ENCODE assay signal across 9 cellular contexts in genomic region chr17:77466596-77467223, GRCh38.
DNase-seq lines count a peak whose midpoint lies in the region; ATAC-seq, FAIRE-seq and TF ChIP-seq lines count a peak whose summit lies in the region.
"Had no signal": no experiment of that assay in that cellular context is flagged by ENCODE, and none has a peak within 500 bp of the region (broad histone marks: within the 10 kb centered on the region; RNA-seq: fewer than 3 reads in every experiment).

No MANE protein-coding gene starts in this region.

- H3K4me3 ChIP-seq in cardiac muscle cell (no peak overlapping the region), dorsolateral prefrontal cortex (peak overlapping the region in 14 of 59 donors; percentile 1 to 33 (median 14)), GM23248 (no peak overlapping the region)

- WGBS in GM23248 (ENCODE audit: low coverage in 1 of 2, low lambda C conversion rate in 2 of 2, missing lambda C conversion rate in 2 of 2), 2 experiments = 85 to 87% methylated on average over 24 of the region's 24 CpGs

- H3K4me3 Mint-ChIP-seq in naive thymus-derived CD8-positive, alpha-beta T cell = peak overlapping the region; percentile 36 to 88 (median 78)

- no peak for ATAC-seq in Right ventricle myocardium inferior
- no peak for ATAC-seq in naive thymus-derived CD8-positive, alpha-beta T cell

- peaks cover 11% of the 10 kb centered on the region; the same call in 1 of the 2 replicates for H3F3A ChIP-seq in GM23248 (ENCODE audit: insufficient read depth)

- peaks cover 100% of the 10 kb centered on the region for H3K79me2 ChIP-seq in GM23248 (ENCODE audit: insufficient read depth)

- TF ChIP-seq CTCF in cardiac muscle cell (IDR thresholded peaks at IDR 0.05; ENCODE audit: low read depth, low read length) = no peak
- TF ChIP-seq CTCF in dorsolateral prefrontal cortex (IDR thresholded peaks at IDR 0.05 in 54 of 56, conservative IDR thresholded peaks at IDR 0.05 in 2 of 56; ENCODE audit: low read depth in 1 of 56, partially characterized antibody in 56 of 56) = no peak

- H3K27ac ChIP-seq in cardiac muscle cell (peak overlapping the region; percentile 96), dorsolateral prefrontal cortex (peak overlapping the region in 33 of 59 donors; percentile 2 to 78 (median 48)), GM23248 (no peak overlapping the region)

- no peak overlapping the region for H3K9ac ChIP-seq in GM23248

- peaks cover 0 to 10% (median 0%) of the 10 kb centered on the region in 9 donors for H3K9me3 Mint-ChIP-seq in naive thymus-derived CD8-positive, alpha-beta T cell

- H3K36me3 ChIP-seq in cardiac muscle cell (no peaks in the 10 kb centered on the region), GM23248 (ENCODE audit: low read depth) (no peaks in the 10 kb centered on the region)

- intact Hi-C loops in Right ventricle myocardium inferior (cut with DNase I) (no loop called here), dorsolateral prefrontal cortex (cut with DNase I) (no loop called here)

- H3K9me2 ChIP-seq in GM23248 (ENCODE audit: insufficient read depth) = no peaks in the 10 kb centered on the region

- in situ Hi-C loops in GM23248 (cut with MboI) = no loop called here

- peaks cover 48 to 95% (median 93%) of the 10 kb centered on the region in 4 donors for H3K4me1 Mint-ChIP-seq in naive thymus-derived CD8-positive, alpha-beta T cell

- peak overlapping the region; percentile 75 to 99 (median 94) for H3K27ac Mint-ChIP-seq in naive thymus-derived CD8-positive, alpha-beta T cell

- no peak overlapping the region for H2AFZ ChIP-seq in GM23248

- no peak overlapping the region for H3K4me2 ChIP-seq in GM23248 (ENCODE audit: unreplicated experiment)

- no peaks in the 10 kb centered on the region for H3K9me3 ChIP-seq in cardiac muscle cell (ENCODE audit: low read depth)
- H3K9me3 ChIP-seq in GM23248 (ENCODE audit: low read depth) = no peaks in the 10 kb centered on the region

- H4K20me1 ChIP-seq in GM23248 (ENCODE audit: insufficient read depth) = peaks cover 35% of the 10 kb centered on the region

- H3K27me3 ChIP-seq in cardiac muscle cell (no peaks in the 10 kb centered on the region), dorsolateral prefrontal cortex (no peaks in the 10 kb centered on the region), GM23248 (replicated peaks; ENCODE audit: insufficient read depth) (no peaks in the 10 kb centered on the region)

- peaks cover 0 to 63% (median 24%) of the 10 kb centered on the region in 3 donors for H3K36me3 Mint-ChIP-seq in naive thymus-derived CD8-positive, alpha-beta T cell

- DNase-seq in cardiac muscle cell (ENCODE audit: low read depth in 1 of 2, low spot score in 1 of 2) (no peak), Right ventricle myocardium inferior (ENCODE audit: missing footprints) (no peak), dorsolateral prefrontal cortex (peak in 1 of 10 donors; percentile 50), GM23248 (no peak), DMS 273 (lab: John Stamatoyannopoulos, UW; ENCODE audit: unreplicated experiment) (no peak), DMS53 treated with DMSO at 0.1 percent for 48 hours (lab: John Stamatoyannopoulos, UW; ENCODE audit: unreplicated experiment) (no peak), HTR-8/SVneo (ENCODE audit: insufficient read length, low spot score) (no peak)
- DNase-seq in naive thymus-derived CD8-positive, alpha-beta T cell = no peak
- DNase-seq: NK-92 treated with Interleukin-12 subunit alpha and Interleukin-12 subunit beta, amount 100 ng/mL, for 24 hours had no signal

- H3K4me1 ChIP-seq in cardiac muscle cell (ENCODE audit: low read depth) (peaks cover 60% of the 10 kb centered on the region), GM23248 (ENCODE audit: insufficient read depth) (peaks cover 32% of the 10 kb centered on the region)

- no peaks in the 10 kb centered on the region for H3K27me3 Mint-ChIP-seq in naive thymus-derived CD8-positive, alpha-beta T cell

- POLR2A ChIA-PET in naive thymus-derived CD8-positive, alpha-beta T cell (lab: Charles Lee) = interaction anchor here (0.7 to 74.5 kb wide), 12 partner anchors 8 to 639 kb away, joined by 3 to 5369 read pairs (median 7); no protein-coding TSS in a partner anchor

- FAIRE-seq in HTR-8/SVneo (lab: Jason Lieb, UNC) = no peak
